Comparison of ENCODE assay signal across 10 cellular contexts in genomic region chr7:130920122-130920521, GRCh38.
A peak's percentile ranks its signal among the peaks of the same experiment; 100 is the strongest.
DNase-seq lines count a peak whose midpoint lies in the region; ATAC-seq and TF ChIP-seq lines count a peak whose summit lies in the region.
"Had no signal": no experiment of that assay in that cellular context is flagged by ENCODE, and none has a peak within 500 bp of the region (broad histone marks: within the 10 kb centered on the region; RNA-seq: fewer than 3 reads in every experiment).

No MANE protein-coding gene starts in this region.

- intact Hi-C loops in left ventricle myocardium inferior (cut with micrococcal nuclease) (no loop called here), left ventricle myocardium superior (cut with micrococcal nuclease) (no loop called here), upper lobe of right lung (cut with DNase I) (no loop called here)

- peaks cover 22 to 44% of the 10 kb centered on the region in 2 donors for H3K36me3 Mint-ChIP-seq in activated naive CD4-positive, alpha-beta T cell treated with anti-CD3 and anti-CD28 coated beads, Interleukin-2, amount 50 U/mL, for 72 hours
- H3K36me3 Mint-ChIP-seq in type B pancreatic cell: no peaks in the 10 kb centered on the region

- no peaks in the 10 kb centered on the region for H3K9me3 ChIP-seq in left ventricle myocardium inferior (replicated peaks)
- no peaks in the 10 kb centered on the region for H3K9me3 ChIP-seq in muscle layer of colon (ENCODE audit: low read length)
- H3K9me3 ChIP-seq in upper lobe of right lung: no peaks in the 10 kb centered on the region

- H3K4me1 ChIP-seq in left ventricle myocardium inferior: peaks cover 100% of the 10 kb centered on the region
- H3K4me1 ChIP-seq in muscle layer of colon (ENCODE audit: insufficient read depth, low read length): peaks cover 42% of the 10 kb centered on the region
- peaks cover 53% of the 10 kb centered on the region for H3K4me1 ChIP-seq in upper lobe of right lung

- peak overlapping the region; percentile 74 to 77 for H3K27ac Mint-ChIP-seq in activated naive CD4-positive, alpha-beta T cell treated with anti-CD3 and anti-CD28 coated beads, Interleukin-2, amount 50 U/mL, for 72 hours
- peak overlapping the region; percentile 58 for H3K27ac Mint-ChIP-seq in type B pancreatic cell
- H3K27ac Mint-ChIP-seq: CD14-positive monocyte had no signal

- no peak overlapping the region for H3K9ac ChIP-seq in muscle layer of colon (ENCODE audit: low read length)

- no peak for TF ChIP-seq CTCF in left ventricle myocardium inferior (IDR thresholded peaks at IDR 0.05; ENCODE audit: borderline replicate concordance)
- no peak for TF ChIP-seq CTCF in type B pancreatic cell (conservative IDR thresholded peaks at IDR 0.05)
- no peak for TF ChIP-seq CTCF in upper lobe of right lung (IDR thresholded peaks at IDR 0.05)

- H3K36me3 ChIP-seq in left ventricle myocardium inferior (no peaks in the 10 kb centered on the region), muscle layer of colon (ENCODE audit: insufficient read depth, low read length) (no peaks in the 10 kb centered on the region), upper lobe of right lung (peaks cover 7% of the 10 kb centered on the region)
- H3K36me3 ChIP-seq: WERI-Rb-1 had no signal

- H3K4me3 Mint-ChIP-seq in type B pancreatic cell: no peak overlapping the region
- H3K4me3 Mint-ChIP-seq: CD14-positive monocyte had no signal

- ATAC-seq in left ventricle myocardium superior (no peak), upper lobe of right lung (no peak)
- no peak for ATAC-seq in activated naive CD4-positive, alpha-beta T cell treated with anti-CD3 and anti-CD28 coated beads, Interleukin-2, amount 50 U/mL, for 72 hours

- H3K9me3 Mint-ChIP-seq in activated naive CD4-positive, alpha-beta T cell treated with anti-CD3 and anti-CD28 coated beads, Interleukin-2, amount 50 U/mL, for 72 hours: no peaks in the 10 kb centered on the region
- no peaks in the 10 kb centered on the region for H3K9me3 Mint-ChIP-seq in type B pancreatic cell
- H3K9me3 Mint-ChIP-seq: CD14-positive monocyte had no signal

- DNase-seq in left ventricle myocardium inferior (no peak), left ventricle myocardium superior (no peak), type B pancreatic cell (ENCODE audit: extremely low spot score, unreplicated experiment) (no peak), NCI-H2227 treated with DMSO at 0.1 percent for 48 hours (lab: John Stamatoyannopoulos, UW) (no peak), DMS79 (lab: John Stamatoyannopoulos, UW) (no peak), upper lobe of right lung (no peak)
- no peak for DNase-seq in activated naive CD4-positive, alpha-beta T cell treated with anti-CD3 and anti-CD28 coated beads, Interleukin-2, amount 50 U/mL, for 72 hours (ENCODE audit: low spot score in 2 of 2)
- DNase-seq: WERI-Rb-1 had no signal

- H3K27ac ChIP-seq in left ventricle myocardium inferior (replicated peaks) (peak overlapping the region; percentile 92), muscle layer of colon (ENCODE audit: low read depth, low read length) (peak overlapping the region; percentile 5), upper lobe of right lung (no peak overlapping the region)
- H3K27ac ChIP-seq: WERI-Rb-1 had no signal

- H3K27me3 ChIP-seq in left ventricle myocardium inferior (ENCODE audit: low read depth) (no peaks in the 10 kb centered on the region), muscle layer of colon (ENCODE audit: control insufficient read depth in 1 of 2, insufficient read depth in 2 of 2, low read length in 2 of 2) (no peaks in the 10 kb centered on the region), upper lobe of right lung (no peaks in the 10 kb centered on the region)

- no peak overlapping the region for H3K4me3 ChIP-seq in left ventricle myocardium inferior
- H3K4me3 ChIP-seq in muscle layer of colon (ENCODE audit: low read depth in 1 of 2, low read length in 2 of 2): no peak overlapping the region
- no peak overlapping the region for H3K4me3 ChIP-seq in upper lobe of right lung

- peaks cover 4% of the 10 kb centered on the region for H3K27me3 Mint-ChIP-seq in type B pancreatic cell

- peaks cover 21% of the 10 kb centered on the region for H3K4me1 Mint-ChIP-seq in type B pancreatic cell (ENCODE audit: unreplicated experiment)
